In the genomic region with DNA sequence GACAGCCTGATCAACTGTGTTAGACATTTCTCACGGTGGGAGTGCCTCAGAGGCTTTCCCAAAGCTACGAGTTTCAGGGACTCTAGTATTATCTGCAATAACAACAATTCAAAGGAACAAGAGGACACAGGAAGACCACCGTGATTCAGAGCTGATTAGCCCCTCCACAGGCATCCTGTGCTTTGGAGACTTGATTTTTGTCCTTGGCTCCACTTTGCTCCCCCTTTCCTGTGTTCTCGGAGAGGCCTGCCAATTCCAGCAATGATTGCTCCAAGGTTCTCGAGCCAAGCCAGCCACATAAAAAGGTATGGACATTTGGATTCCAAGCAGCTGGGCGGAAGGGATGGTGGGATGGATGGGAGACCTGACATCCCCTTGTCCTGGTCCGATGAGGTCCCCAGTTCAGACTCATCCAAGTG, we compare ENCODE assay signal across 17 cellular contexts. TPM values are rescaled to one million over a fixed set of nuclear protein-coding genes. Genes with fewer than 3 reads are reported as not detected.
DNase-seq lines count a peak whose midpoint lies in the region; ATAC-seq and TF ChIP-seq lines count a peak whose summit lies in the region.
"Had no signal": no experiment of that assay in that cellular context is flagged by ENCODE, and none has a peak within 500 bp of the region (broad histone marks: within the 10 kb centered on the region; RNA-seq: fewer than 3 reads in every experiment).

No MANE protein-coding gene starts in this region.

- WGBS in heart right ventricle, 2 donors = 18 to 20% methylated on average over 7 of the region's 7 CpGs

- no peaks in the 10 kb centered on the region for H3K27me3 ChIP-seq in CD4-positive, CD25-positive, alpha-beta regulatory T cell (ENCODE audit: control insufficient read depth, insufficient read depth, low read length)
- no peaks in the 10 kb centered on the region for H3K27me3 ChIP-seq in heart right ventricle
- H3K27me3 ChIP-seq: neural progenitor cell had no signal

- no peaks in the 10 kb centered on the region for H3K9me3 Mint-ChIP-seq in CD4-positive, CD25-positive, alpha-beta regulatory T cell
- no peaks in the 10 kb centered on the region for H3K9me3 Mint-ChIP-seq in activated T-helper 17 cell treated with anti-CD3 and anti-CD28 coated beads, Interleukin-2, amount 50 U/mL, for 72 hours
- H3K9me3 Mint-ChIP-seq in immature natural killer cell = no peaks in the 10 kb centered on the region
- H3K9me3 Mint-ChIP-seq: IgD-negative memory B cell had no signal

- peaks cover 14% of the 10 kb centered on the region for H3K36me3 ChIP-seq in CD4-positive, CD25-positive, alpha-beta regulatory T cell (ENCODE audit: control insufficient read depth, insufficient read depth, low read length)
- H3K36me3 ChIP-seq in heart right ventricle = peaks cover 0 to 32% (median 6%) of the 10 kb centered on the region in 9 donors
- H3K36me3 ChIP-seq: neural progenitor cell had no signal

- DNase-seq in CD4-positive, CD25-positive, alpha-beta regulatory T cell = no peak
- DNase-seq in heart right ventricle = peak in 1 of 2 donors; percentile 61
- DNase-seq in pulmonary artery endothelial cell (ENCODE audit: low read depth, low spot score) = peak; percentile 74
- no peak for DNase-seq in immature natural killer cell
- no peak for DNase-seq in GDM1 (lab: John Stamatoyannopoulos, UW)
- no peak for DNase-seq in ACHN
- DNase-seq in cerebellum (ENCODE audit: low spot score) = no peak
- DNase-seq: amniotic stem cell, DND-41, midbrain, NCI-H187 treated with DMSO at 0.1 percent for 48 hours, NCI-H510A, WERI-Rb-1 had no signal

- H3K36me3 Mint-ChIP-seq in CD4-positive, CD25-positive, alpha-beta regulatory T cell = peaks cover 12% of the 10 kb centered on the region
- H3K36me3 Mint-ChIP-seq in activated T-helper 17 cell treated with anti-CD3 and anti-CD28 coated beads, Interleukin-2, amount 50 U/mL, for 72 hours (ENCODE audit: low read depth) = peaks cover 74% of the 10 kb centered on the region
- peaks cover 0 to 9% (median 5%) of the 10 kb centered on the region in 3 donors for H3K36me3 Mint-ChIP-seq in immature natural killer cell
- H3K36me3 Mint-ChIP-seq: IgD-negative memory B cell had no signal

- ATAC-seq in CD4-positive, CD25-positive, alpha-beta regulatory T cell (ENCODE audit: low read depth in 2 of 2) = no peak
- no peak for ATAC-seq in activated T-helper 17 cell treated with anti-CD3 and anti-CD28 coated beads, Interleukin-2, amount 50 U/mL, for 72 hours (replicated peaks)
- peak; percentile 39 to 75 (median 56) for ATAC-seq in heart right ventricle

- in situ Hi-C loops in ACHN (cut with HindIII; ENCODE audit: low pct_ligation_motif_present, low pct_unique_long_range_greater_than_20kb, low sequenced_read_pairs) = no loop called here

- H3K27ac ChIP-seq in CD4-positive, CD25-positive, alpha-beta regulatory T cell (ENCODE audit: insufficient read depth, low read length, poor library complexity, severe bottlenecking) = no peak overlapping the region
- peak overlapping the region; percentile 51 to 88 (median 76) for H3K27ac ChIP-seq in heart right ventricle
- H3K27ac ChIP-seq: epithelial cell of prostate, neural progenitor cell, WERI-Rb-1 had no signal

- H3K4me1 Mint-ChIP-seq in CD4-positive, CD25-positive, alpha-beta regulatory T cell = peaks cover 9 to 36% (median 27%) of the 10 kb centered on the region in 4 donors
- H3K4me1 Mint-ChIP-seq in activated T-helper 17 cell treated with anti-CD3 and anti-CD28 coated beads, Interleukin-2, amount 50 U/mL, for 72 hours = peaks cover 16% of the 10 kb centered on the region
- peaks cover 0 to 5% of the 10 kb centered on the region in 2 donors for H3K4me1 Mint-ChIP-seq in immature natural killer cell

- H3K27me3 Mint-ChIP-seq in CD4-positive, CD25-positive, alpha-beta regulatory T cell = no peaks in the 10 kb centered on the region
- H3K27me3 Mint-ChIP-seq in activated T-helper 17 cell treated with anti-CD3 and anti-CD28 coated beads, Interleukin-2, amount 50 U/mL, for 72 hours = no peaks in the 10 kb centered on the region
- H3K27me3 Mint-ChIP-seq in immature natural killer cell (ENCODE audit: low read depth in 3 of 3) = peaks cover 0 to 3% (median 0%) of the 10 kb centered on the region in 3 donors
- H3K27me3 Mint-ChIP-seq: IgD-negative memory B cell had no signal

- no peaks in the 10 kb centered on the region for H3K9me3 ChIP-seq in CD4-positive, CD25-positive, alpha-beta regulatory T cell (ENCODE audit: control insufficient read depth in 2 of 2, low read length in 2 of 2)
- H3K9me3 ChIP-seq in heart right ventricle = no peaks in the 10 kb centered on the region

- no peak overlapping the region for H3K4me3 Mint-ChIP-seq in CD4-positive, CD25-positive, alpha-beta regulatory T cell
- H3K4me3 Mint-ChIP-seq in activated T-helper 17 cell treated with anti-CD3 and anti-CD28 coated beads, Interleukin-2, amount 50 U/mL, for 72 hours = peak overlapping the region; percentile 50
- no peak overlapping the region for H3K4me3 Mint-ChIP-seq in immature natural killer cell
- H3K4me3 Mint-ChIP-seq: IgD-negative memory B cell, neural progenitor cell had no signal

- intact Hi-C loops in heart right ventricle (cut with DNase I) = loop anchor here in 3 of 10 donors (5.0 to 10.0 kb wide), 3 partner anchors 36 to 53 kb away; no protein-coding TSS in a partner anchor

- TF ChIP-seq CTCF in heart right ventricle (IDR thresholded peaks at IDR 0.05) = no peak

- H3K4me3 ChIP-seq in CD4-positive, CD25-positive, alpha-beta regulatory T cell (ENCODE audit: low read depth, low read length) = no peak overlapping the region
- no peak overlapping the region for H3K4me3 ChIP-seq in heart right ventricle
- H3K4me3 ChIP-seq: neural progenitor cell had no signal

- H3K4me1 ChIP-seq in CD4-positive, CD25-positive, alpha-beta regulatory T cell (ENCODE audit: control insufficient read depth, insufficient read depth, low read length, poor library complexity, severe bottlenecking) = peaks cover 10% of the 10 kb centered on the region
- peaks cover 22 to 97% (median 57%) of the 10 kb centered on the region in 9 donors for H3K4me1 ChIP-seq in heart right ventricle
- H3K4me1 ChIP-seq: neural progenitor cell had no signal

- H3K27ac Mint-ChIP-seq in CD4-positive, CD25-positive, alpha-beta regulatory T cell = peak overlapping the region; percentile 43 to 83 (median 52)
- peak overlapping the region; percentile 69 for H3K27ac Mint-ChIP-seq in activated T-helper 17 cell treated with anti-CD3 and anti-CD28 coated beads, Interleukin-2, amount 50 U/mL, for 72 hours
- H3K27ac Mint-ChIP-seq in immature natural killer cell = no peak overlapping the region
- H3K27ac Mint-ChIP-seq: IgD-negative memory B cell, neural progenitor cell had no signal

RNA-seq across cellular contexts. Expression of a gene that starts 14.3 kb away (rescaled TPM):
- total RNA-seq in CD4-positive, CD25-positive, alpha-beta regulatory T cell = 57.8 TPM
- 10 to 100 TPM in 3 of 4 donors, 1 to 10 TPM in 1; 9.3 to 14.2 (median 13.5) TPM for polyA plus RNA-seq in CD4-positive, CD25-positive, alpha-beta regulatory T cell
- total RNA-seq in activated T-helper 17 cell treated with anti-CD3 and anti-CD28 coated beads, Interleukin-2, amount 50 U/mL, for 72 hours = 10 to 100 TPM; 51.0 to 56.3 TPM
- total RNA-seq in heart right ventricle (10 to 100 TPM; 29.8 to 62.7 (median 46.6) TPM), pulmonary artery endothelial cell (189 and 190 TPM in 2 replicates), cerebellum (5.5 TPM)
- polyA plus RNA-seq in heart right ventricle (10 to 100 TPM; 23.4 to 24.2 TPM), immature natural killer cell (1 to 10 TPM; 5.3 to 7.3 (median 7.0) TPM)

Comparison
In these comparisons a context has a peak if more than half of its experiments do, and no peak if none do; other contexts are left out.
1. ATAC-seq: peak in heart right ventricle (8 of 8); none in CD4-positive, CD25-positive, alpha-beta regulatory T cell (0 of 2) and activated T-helper 17 cell treated with anti-CD3 and anti-CD28 coated beads, Interleukin-2, amount 50 U/mL, for 72 hours (single experiment).
2. H3K27ac Mint-ChIP-seq: peak in CD4-positive, CD25-positive, alpha-beta regulatory T cell (3 of 3) and activated T-helper 17 cell treated with anti-CD3 and anti-CD28 coated beads, Interleukin-2, amount 50 U/mL, for 72 hours (single experiment); none in immature natural killer cell (0 of 6).